In genomic region chr22:50576070-50576469, GRCh38 we compare ENCODE assay signal across 11 cellular contexts. TPM values are rescaled to one million over a fixed set of nuclear protein-coding genes. Genes with fewer than 3 reads are reported as not detected.
DNase-seq lines count a peak whose midpoint lies in the region; ATAC-seq and TF ChIP-seq lines count a peak whose summit lies in the region.
"Had no signal": no experiment of that assay in that cellular context is flagged by ENCODE, and none has a peak within 500 bp of the region (broad histone marks: within the 10 kb centered on the region; RNA-seq: fewer than 3 reads in every experiment).

No MANE protein-coding gene starts in this region.

- peak overlapping the region in 5 of 10 donors; percentile 5 to 100 (median 30) for H3K27ac ChIP-seq in heart right ventricle
- 0 out of 2 replicates have a peak overlapping the region, but pooled peaks have one; percentile 29 for H3K27ac ChIP-seq in RWPE1

- ATAC-seq in heart right ventricle (peak in 5 of 8 donors; percentile 17 to 47 (median 32)), left cardiac atrium (no peak)
- ATAC-seq: stimulated activated naive B cell treated with anti-CD40 and anti-IgM and Interleukin-4, amounts not matched to agents 10 μg/mL and 1 μg/mL and 100 μg/mL, for 72 hours had no signal

- DNase-seq in heart right ventricle (no peak), left cardiac atrium (no peak), RWPE1 (ENCODE audit: low spot score) (no peak), fibroblast of the aortic adventitia (ENCODE audit: low read depth) (peak; percentile 41), occipital lobe (lab: John Stamatoyannopoulos, UW) (no peak), hypothalamus (lab: John Stamatoyannopoulos, UW) (no peak), Kasumi-1 (lab: John Stamatoyannopoulos, UW) (no peak)
- DNase-seq in stimulated activated naive CD4-positive, alpha-beta T cell treated with Interleukin-2 at 50 U/mL for 16 hours (lab: John Stamatoyannopoulos, UW) = no peak
- DNase-seq: amygdala; GDM1; stimulated activated naive B cell treated with anti-CD40 and anti-IgM and Interleukin-4, amounts not matched to agents 10 μg/mL and 1 μg/mL and 100 μg/mL, for 72 hours had no signal

- WGBS in heart right ventricle, 2 donors = 38 to 40% methylated on average over 5 of the region's 5 CpGs

- peak overlapping the region in 3 of 10 donors; percentile 57 to 62 (median 59) for H3K4me3 ChIP-seq in heart right ventricle
- H3K4me3 ChIP-seq in fibroblast of the aortic adventitia (ENCODE audit: low read depth, low read length) = no peak overlapping the region

- H3K4me1 ChIP-seq in heart right ventricle = peaks cover 5 to 60% (median 38%) of the 10 kb centered on the region in 9 donors

- intact Hi-C loops in heart right ventricle (cut with DNase I) (loop anchor here in 3 of 10 donors (5.0 kb wide), 1 partner anchor 46 kb away; no protein-coding TSS in a partner anchor), left cardiac atrium (cut with DNase I) (no loop called here)

- H3K27me3 ChIP-seq in heart right ventricle = no peaks in the 10 kb centered on the region

- H3K36me3 ChIP-seq in heart right ventricle = peaks cover 0 to 79% (median 11%) of the 10 kb centered on the region in 9 donors

- POLR2A ChIA-PET in RWPE1 (lab: Yijun Ruan, JAX; ENCODE audit: low non-redundant PET) = no interaction called here

- no peaks in the 10 kb centered on the region for H3K9me3 ChIP-seq in heart right ventricle

- CTCF ChIA-PET in RWPE1 (lab: Yijun Ruan, JAX) = interaction anchor here (1.0 to 1.9 kb wide), 2 partner anchors 10 to 13 kb away, joined by 3 to 6 read pairs; partner anchors contain the start of gene SYCE3

- peak in 7 of 9 donors; percentile 11 to 60 (median 46) for TF ChIP-seq CTCF in heart right ventricle (IDR thresholded peaks at IDR 0.05)
- no peak for TF ChIP-seq CTCF in RWPE1 (conservative IDR thresholded peaks at IDR 0.05; ENCODE audit: low read depth)
- TF ChIP-seq CTCF in fibroblast of the aortic adventitia (IDR thresholded peaks at IDR 0.05; ENCODE audit: insufficient read depth, low read length) = peak; percentile 25

RNA-seq across cellular contexts. Expression of gene CPT1B, which starts 2.2 kb away (rescaled TPM):
- 100 to 1,000 TPM; 135 to 487 (median 415) TPM for total RNA-seq in heart right ventricle
- polyA plus RNA-seq in heart right ventricle = 100 to 1,000 TPM in 1 of 2 donors, 10 to 100 TPM in 1; 61.2 to 351 TPM
- 100 to 1,000 TPM; 201 to 269 TPM for total RNA-seq in left cardiac atrium
- total RNA-seq in fibroblast of the aortic adventitia (ENCODE audit: low replicate concordance) = 1.1 TPM in 1 of 2 replicates, not detected in the other
- 6.7 TPM for total RNA-seq in occipital lobe

RNA-seq across cellular contexts. Expression of gene CHKB, which starts 6.6 kb away (rescaled TPM):
- total RNA-seq in heart right ventricle = 10 to 100 TPM; 31.7 to 60.1 (median 39.9) TPM
- 100 to 1,000 TPM in 1 of 2 donors, 10 to 100 TPM in 1; 27.1 to 251 TPM for polyA plus RNA-seq in heart right ventricle
- total RNA-seq in left cardiac atrium = 10 to 100 TPM; 31.6 to 35.3 TPM
- total RNA-seq in fibroblast of the aortic adventitia (ENCODE audit: low replicate concordance) = 20.2 and 27.5 TPM in 2 replicates
- total RNA-seq in occipital lobe = 24.8 TPM

RNA-seq across cellular contexts. Expression of gene SYCE3, which starts 13.4 kb away (rescaled TPM):
- total RNA-seq in heart right ventricle = under 1 TPM in 2 of 10 donors, not detected in 8; 0.74 to 0.90 TPM
- not detected for polyA plus RNA-seq in heart right ventricle
- not detected for total RNA-seq in left cardiac atrium
- total RNA-seq in fibroblast of the aortic adventitia (ENCODE audit: low replicate concordance) = not detected in 2 replicates
- not detected for total RNA-seq in occipital lobe

RNA-seq across cellular contexts. Expression of gene MAPK8IP2, which starts 24.5 kb away (rescaled TPM):
- total RNA-seq in heart right ventricle = under 1 TPM; 0.08 to 0.52 (median 0.27) TPM
- polyA plus RNA-seq in heart right ventricle = under 1 TPM; 0.22 to 0.49 TPM
- 1 to 10 TPM in 1 of 2 donors, under 1 TPM in 1; 0.42 to 1.1 TPM for total RNA-seq in left cardiac atrium
- 0.27 and 1.1 TPM in 2 replicates for total RNA-seq in fibroblast of the aortic adventitia (ENCODE audit: low replicate concordance)
- total RNA-seq in occipital lobe = 76.3 TPM

RNA-seq across cellular contexts. Expression of gene KLHDC7B, which starts 30.4 kb away (rescaled TPM):
- 1 to 10 TPM in 1 of 10 donors, under 1 TPM in 3, not detected in 6; 0.11 to 1.3 (median 0.18) TPM for total RNA-seq in heart right ventricle
- polyA plus RNA-seq in heart right ventricle = under 1 TPM in 1 of 2 donors, not detected in 1; 0.10 TPM
- total RNA-seq in left cardiac atrium = under 1 TPM in 1 of 2 donors, not detected in 1; 0.15 TPM
- total RNA-seq in fibroblast of the aortic adventitia (ENCODE audit: low replicate concordance) = 1.1 and 2.4 TPM in 2 replicates
- not detected for total RNA-seq in occipital lobe

Comparison
In these comparisons a context has a peak if more than half of its experiments do, and no peak if none do; other contexts are left out.
1. ATAC-seq: peak in heart right ventricle (5 of 8); none in left cardiac atrium (0 of 2).
2. RNA of gene CPT1B, which starts 2.2 kb away (total RNA-seq): 135 to 487 TPM in heart right ventricle and 201 to 269 TPM in left cardiac atrium; 6.7 TPM in occipital lobe (single experiment) and 1.1 TPM in fibroblast of the aortic adventitia; every median in the first group is over 10 times any median in the second.